ENCODE assay signal across 21 cellular contexts in genomic region chr2:12683701-12684100, GRCh38.
"Had no signal": no experiment of that assay in that cellular context is flagged by ENCODE, and none has a peak within 500 bp of the region (broad histone marks: within the 10 kb centered on the region; RNA-seq: fewer than 3 reads in every experiment).

No MANE protein-coding gene starts in this region.

- ATAC-seq: activated CD4-positive, alpha-beta T cell treated with anti-CD3 and anti-CD28 coated beads for 36 hours; activated CD8-positive, alpha-beta memory T cell treated with anti-CD3 and anti-CD28 coated beads, Interleukin-2, amount 10 ng/mL, durations not matched to agents 7 days and 5 days; activated CD8-positive, alpha-beta T cell treated with anti-CD3 and anti-CD28 coated beads, Interleukin-2, amount 10 ng/mL, durations not matched to agents 7 days and 5 days; activated T-cell treated with anti-CD3 and anti-CD28 coated beads, Interleukin-2, amount 50 U/mL, for 72 hours; left colon; natural killer cell had no signal

- H3K4me1 ChIP-seq: colonic mucosa, right atrium auricular region, spleen had no signal

- H3K27ac ChIP-seq: colonic mucosa, gastrocnemius medialis, neural progenitor cell, right atrium auricular region, spleen, upper lobe of left lung had no signal

- H2AFZ ChIP-seq: neural progenitor cell had no signal

- H3K9ac ChIP-seq: neural progenitor cell had no signal

- H3K36me3 ChIP-seq: colonic mucosa, gastrocnemius medialis, neural progenitor cell, right atrium auricular region, spleen, thoracic aorta, upper lobe of left lung had no signal

- DNase-seq: activated B cell treated with CpG ODN at 0.5 μM for 24 hours; activated CD4-positive, alpha-beta T cell treated with anti-CD3 and anti-CD28 coated beads for 36 hours; activated CD8-positive, alpha-beta memory T cell treated with anti-CD3 and anti-CD28 coated beads, Interleukin-2, amount 10 ng/mL, durations not matched to agents 7 days and 5 days; activated CD8-positive, alpha-beta T cell treated with anti-CD3 and anti-CD28 coated beads, Interleukin-2, amount 10 ng/mL, durations not matched to agents 7 days and 5 days; activated effector memory CD4-positive, alpha-beta T cell treated with Interleukin-2 at 50 U/mL for 16 hours; activated naive CD4-positive, alpha-beta T cell treated with Interleukin-2 at 50 U/mL for 16 hours; activated T-cell treated with anti-CD3 and anti-CD28 coated beads, Interleukin-2, amount 50 U/mL, for 72 hours; colonic mucosa; effector CD8-positive, alpha-beta T cell; gastrocnemius medialis; left colon; midbrain; natural killer cell; occipital lobe; spleen; stimulated activated naive CD4-positive, alpha-beta T cell; T-helper 2 cell; upper lobe of left lung had no signal

- H3K9me3 ChIP-seq: colonic mucosa, gastrocnemius medialis, right atrium auricular region, thoracic aorta, upper lobe of left lung had no signal

- H3K4me3 ChIP-seq: colonic mucosa, gastrocnemius medialis, neural progenitor cell, right atrium auricular region, spleen, upper lobe of left lung had no signal

- H3K27me3 ChIP-seq: colonic mucosa, gastrocnemius medialis, neural progenitor cell, right atrium auricular region, upper lobe of left lung had no signal
